16 cellular contexts compared by ENCODE assay signal in genomic region chr4:48588230-48588943, GRCh38.
DNase-seq lines count a peak whose midpoint lies in the region; ATAC-seq, FAIRE-seq and TF ChIP-seq lines count a peak whose summit lies in the region.
"Had no signal": no experiment of that assay in that cellular context is flagged by ENCODE, and none has a peak within 500 bp of the region (broad histone marks: within the 10 kb centered on the region; RNA-seq: fewer than 3 reads in every experiment).

No MANE protein-coding gene starts in this region.

- no peak for TF ChIP-seq POLR2A in GM12892 (IDR thresholded peaks at IDR 0.05; ENCODE audit: low read depth, low read length)

- DNase-seq in GM12892 (ENCODE audit: insufficient read length) (no peak), foreskin fibroblast (peak in 1 of 2 donors; percentile 28), coronary artery (ENCODE audit: low spot score) (no peak), endodermal cell (no peak)
- DNase-seq in activated CD8-positive, alpha-beta T cell treated with anti-CD3 and anti-CD28 coated beads for 36 hours: no peak
- DNase-seq in activated CD4-positive, alpha-beta T cell treated with anti-CD3 and anti-CD28 coated beads, Interleukin-2, amount 50 U/mL, for 1 hour: no peak
- DNase-seq: EL, left cardiac atrium, NCI-H1105, NCI-H345, retina had no signal

- H3K36me3 ChIP-seq in BLaER1 treated with 17β-estradiol and CSF1 and Interleukin-3, amounts not matched to agents 10 nM and 100 nM: peaks cover 72 to 95% (median 82%) of the 10 kb centered on the region in 11 experiments
- H3K36me3 ChIP-seq in endodermal cell (ENCODE audit: control insufficient read depth, insufficient read depth, low read length): peaks cover 47% of the 10 kb centered on the region

- peaks cover 0 to 39% (median 20%) of the 10 kb centered on the region in 10 experiments; a peak in 16 of 20 replicates for H3K4me1 ChIP-seq in BLaER1 treated with 17β-estradiol and CSF1 and Interleukin-3, amounts not matched to agents 10 nM and 100 nM
- peaks cover 9% of the 10 kb centered on the region for H3K4me1 ChIP-seq in endodermal cell (ENCODE audit: control insufficient read depth, insufficient read depth, low read length)
- H3K4me1 ChIP-seq: BLaER1 had no signal

- H3K27ac ChIP-seq in BLaER1 treated with 17β-estradiol and CSF1 and Interleukin-3, amounts not matched to agents 10 nM and 100 nM: peak overlapping the region in 5 of 11 experiments; percentile 13 to 39 (median 17); a peak in 3 of 22 replicates
- H3K27ac ChIP-seq in coronary artery (no peak overlapping the region), endodermal cell (ENCODE audit: low read depth, low read length) (no peak overlapping the region)
- H3K27ac ChIP-seq: BLaER1, cardiac muscle cell had no signal

- no peak overlapping the region for H3K4me3 ChIP-seq in BLaER1 treated with 17β-estradiol and CSF1 and Interleukin-3, amounts not matched to agents 10 nM and 100 nM
- H3K4me3 ChIP-seq in foreskin fibroblast (ENCODE audit: low read depth in 1 of 2, low read length in 2 of 2) (no peak overlapping the region), coronary artery (no peak overlapping the region), endodermal cell (ENCODE audit: low read length) (no peak overlapping the region)
- H3K4me3 ChIP-seq: BLaER1, cardiac muscle cell had no signal

- H3K36me3 Mint-ChIP-seq in activated CD8-positive, alpha-beta T cell treated with anti-CD3 and anti-CD28 coated beads for 36 hours (ENCODE audit: low read depth): peaks cover 18% of the 10 kb centered on the region
- H3K36me3 Mint-ChIP-seq in endodermal cell (ENCODE audit: low read depth): peaks cover 48% of the 10 kb centered on the region

- peak; percentile 13 for ATAC-seq in activated CD8-positive, alpha-beta T cell treated with anti-CD3 and anti-CD28 coated beads for 36 hours
- ATAC-seq in GM21723 (IDR thresholded peaks at IDR 0.05; ENCODE audit: unreplicated experiment): no peak
- ATAC-seq: left cardiac atrium had no signal

- 0 out of 22 replicates have a peak overlapping the region, but pooled peaks of 1 of the 11 experiments have one; percentile 16 for H3K9ac ChIP-seq in BLaER1 treated with 17β-estradiol and CSF1 and Interleukin-3, amounts not matched to agents 10 nM and 100 nM
- H3K9ac ChIP-seq in endodermal cell (ENCODE audit: extremely low read depth, low read length, poor library complexity, severe bottlenecking): no peak overlapping the region
- H3K9ac ChIP-seq: BLaER1 had no signal

- peaks cover 13% of the 10 kb centered on the region for H3K4me1 Mint-ChIP-seq in activated CD8-positive, alpha-beta T cell treated with anti-CD3 and anti-CD28 coated beads for 36 hours (ENCODE audit: low read depth)
- peaks cover 30% of the 10 kb centered on the region for H3K4me1 Mint-ChIP-seq in endodermal cell
- H3K4me1 Mint-ChIP-seq: nephron had no signal

- H4K20me1 ChIP-seq in BLaER1 treated with 17β-estradiol and CSF1 and Interleukin-3, amounts not matched to agents 10 nM and 100 nM: peaks cover 0 to 11% (median 0%) of the 10 kb centered on the region in 11 experiments; a peak in 2 of 22 replicates
- H4K20me1 ChIP-seq: BLaER1 had no signal

- CTCF ChIA-PET in activated CD8-positive, alpha-beta T cell treated with anti-CD3 and anti-CD28 coated beads for 36 hours (lab: Charles Lee): no interaction called here

- H3K27me3 Mint-ChIP-seq in activated CD8-positive, alpha-beta T cell treated with anti-CD3 and anti-CD28 coated beads for 36 hours: no peaks in the 10 kb centered on the region
- H3K27me3 Mint-ChIP-seq in endodermal cell (ENCODE audit: insufficient read depth): no peaks in the 10 kb centered on the region

- H3K9me3 Mint-ChIP-seq in activated CD8-positive, alpha-beta T cell treated with anti-CD3 and anti-CD28 coated beads for 36 hours: no peaks in the 10 kb centered on the region
- H3K9me3 Mint-ChIP-seq in endodermal cell: no peaks in the 10 kb centered on the region
- H3K9me3 Mint-ChIP-seq: nephron had no signal

- TF ChIP-seq CTCF in activated CD8-positive, alpha-beta T cell treated with anti-CD3 and anti-CD28 coated beads for 36 hours (IDR thresholded peaks at IDR 0.05): no peak
- peak; percentile 14 for TF ChIP-seq CTCF in foreskin fibroblast (IDR thresholded peaks at IDR 0.05; ENCODE audit: low read depth, low read length)
- no peak for TF ChIP-seq CTCF in coronary artery (IDR thresholded peaks at IDR 0.05)
- TF ChIP-seq CTCF in endodermal cell (conservative IDR thresholded peaks at IDR 0.05): no peak

- peak overlapping the region in 8 of 11 experiments; percentile 11 to 77 (median 66); a peak in 15 of 22 replicates for H3K4me2 ChIP-seq in BLaER1 treated with 17β-estradiol and CSF1 and Interleukin-3, amounts not matched to agents 10 nM and 100 nM
- H3K4me2 ChIP-seq: BLaER1 had no signal

- no peak overlapping the region for H3K4me3 Mint-ChIP-seq in activated CD8-positive, alpha-beta T cell treated with anti-CD3 and anti-CD28 coated beads for 36 hours
- H3K4me3 Mint-ChIP-seq in endodermal cell: no peak overlapping the region
- H3K4me3 Mint-ChIP-seq: nephron had no signal

- no peaks in the 10 kb centered on the region for H3K27me3 ChIP-seq in BLaER1 treated with 17β-estradiol and CSF1 and Interleukin-3, amounts not matched to agents 10 nM and 100 nM
- no peaks in the 10 kb centered on the region for H3K27me3 ChIP-seq in endodermal cell (ENCODE audit: control insufficient read depth, insufficient read depth, low read length, poor library complexity, severe bottlenecking)
- H3K27me3 ChIP-seq: BLaER1, cardiac muscle cell had no signal

- intact Hi-C loops in activated CD8-positive, alpha-beta T cell treated with anti-CD3 and anti-CD28 coated beads for 36 hours (cut with micrococcal nuclease): no loop called here

- POLR2A ChIA-PET in activated CD8-positive, alpha-beta T cell treated with anti-CD3 and anti-CD28 coated beads for 36 hours (lab: Charles Lee): interaction anchor here (0.6 kb wide), 1 partner anchor 203 kb away, joined by 3 read pairs; no protein-coding TSS in a partner anchor

- peak; percentile 53 for FAIRE-seq in GM12892 (lab: Jason Lieb, UNC)

- H3K9me3 ChIP-seq in BLaER1 treated with 17β-estradiol and CSF1 and Interleukin-3, amounts not matched to agents 10 nM and 100 nM (replicated peaks in 1 of 11): no peaks in the 10 kb centered on the region
- H3K9me3 ChIP-seq in endodermal cell (ENCODE audit: control insufficient read depth, low read length): no peaks in the 10 kb centered on the region
- H3K9me3 ChIP-seq: BLaER1 had no signal

- peak overlapping the region; percentile 68 for H3K27ac Mint-ChIP-seq in activated CD8-positive, alpha-beta T cell treated with anti-CD3 and anti-CD28 coated beads for 36 hours
- no peak overlapping the region for H3K27ac Mint-ChIP-seq in endodermal cell
- H3K27ac Mint-ChIP-seq: nephron had no signal

- WGBS in endodermal cell (ENCODE audit: insufficient coverage in 1 of 2, insufficient read length in 1 of 2), 2 experiments: 54 to 69% methylated on average over 2 to 3 of the region's 3 CpGs
